In genomic region chr11:14374922-14375630, GRCh38 we compare ENCODE assay signal across 10 cellular contexts. TPM values are rescaled to one million over a fixed set of nuclear protein-coding genes. Genes with fewer than 3 reads are reported as not detected.
DNase-seq lines count a peak whose midpoint lies in the region; ATAC-seq and TF ChIP-seq lines count a peak whose summit lies in the region.
"Had no signal": no experiment of that assay in that cellular context is flagged by ENCODE, and none has a peak within 500 bp of the region (broad histone marks: within the 10 kb centered on the region; RNA-seq: fewer than 3 reads in every experiment).

No MANE protein-coding gene starts in this region.

- intact Hi-C loops in testis (cut with DNase I; ENCODE audit: low total_unique reads), result no loop called here

- H3K4me1 Mint-ChIP-seq in activated T-cell treated with anti-CD3 and anti-CD28 coated beads, Interleukin-2, amount 50 U/mL, for 4 hours (ENCODE audit: low read depth), result peaks cover 10% of the 10 kb centered on the region

- H3K27ac ChIP-seq in epithelial cell of prostate (peak overlapping the region; percentile 37), testis (no peak overlapping the region)

- no peak for TF ChIP-seq POLR2A in testis (IDR thresholded peaks at IDR 0.05)

- no peak for DNase-seq in activated T-cell treated with anti-CD3 and anti-CD28 coated beads, Interleukin-2, amount 50 U/mL, for 4 hours
- DNase-seq in activated T-cell treated with anti-CD3 and anti-CD28 coated beads, Interleukin-2, amount 50 U/mL, for 48 hours, result no peak
- DNase-seq in OCI-M1 (lab: John Stamatoyannopoulos, UW), result peak; percentile 22
- DNase-seq in epithelial cell of prostate (ENCODE audit: low read depth, low spot score), result no peak
- no peak for DNase-seq in stimulated activated naive CD8-positive, alpha-beta T cell treated with anti-CD3 and anti-CD28 coated beads, Interleukin-15, Interleukin-2, amounts not matched to agents 100 U/mL and 50 U/mL, for 24 hours
- no peak for DNase-seq in testis
- no peak for DNase-seq in NCI-H2227 treated with DMSO at 0.1 percent for 48 hours (lab: John Stamatoyannopoulos, UW)
- no peak for DNase-seq in effector CD4-positive, alpha-beta T cell
- DNase-seq: NCI-H774 had no signal

- H3K27me3 ChIP-seq in testis, result no peaks in the 10 kb centered on the region

- H3K27me3 Mint-ChIP-seq in activated T-cell treated with anti-CD3 and anti-CD28 coated beads, Interleukin-2, amount 50 U/mL, for 4 hours (ENCODE audit: low read depth), result peaks cover 3% of the 10 kb centered on the region

- TF ChIP-seq CTCF in testis (IDR thresholded peaks at IDR 0.05), result no peak

- H3K4me1 ChIP-seq in testis, result no peaks in the 10 kb centered on the region

- H3K4me3 ChIP-seq in testis, result no peak overlapping the region

- ATAC-seq in activated T-cell treated with anti-CD3 and anti-CD28 coated beads, Interleukin-2, amount 50 U/mL, for 4 hours, result peak; percentile 58 to 69
- ATAC-seq in stimulated activated naive CD8-positive, alpha-beta T cell treated with anti-CD3 and anti-CD28 coated beads, Interleukin-15, Interleukin-2, amounts not matched to agents 100 U/mL and 50 U/mL, for 24 hours, result peak; percentile 53

- 46 to 68% methylated on average over 2 of the region's 2 CpGs for WGBS in testis, 2 donors

- no peaks in the 10 kb centered on the region for H3K9me3 ChIP-seq in testis

- no peaks in the 10 kb centered on the region for H3K36me3 ChIP-seq in testis (ENCODE audit: low read depth, missing control alignments)

- H3K4me3 Mint-ChIP-seq in activated T-cell treated with anti-CD3 and anti-CD28 coated beads, Interleukin-2, amount 50 U/mL, for 4 hours, result no peak overlapping the region
- H3K4me3 Mint-ChIP-seq: central memory CD8-positive, alpha-beta T cell had no signal

- H3K9me3 Mint-ChIP-seq in activated T-cell treated with anti-CD3 and anti-CD28 coated beads, Interleukin-2, amount 50 U/mL, for 4 hours, result no peaks in the 10 kb centered on the region
- H3K9me3 Mint-ChIP-seq: central memory CD8-positive, alpha-beta T cell had no signal

- H3K36me3 Mint-ChIP-seq in activated T-cell treated with anti-CD3 and anti-CD28 coated beads, Interleukin-2, amount 50 U/mL, for 4 hours (ENCODE audit: insufficient read depth), result no peaks in the 10 kb centered on the region

RNA-seq across cellular contexts. Expression of gene RRAS2, which starts 16.1 kb away (rescaled TPM):
- total RNA-seq in activated T-cell treated with anti-CD3 and anti-CD28 coated beads, Interleukin-2, amount 50 U/mL, for 4 hours, result 10 to 100 TPM; 49.2 to 56.9 (median 53.8) TPM
- total RNA-seq in testis, result 10 to 100 TPM; 57.4 to 62.6 TPM
- 37.3 TPM for polyA plus RNA-seq in testis (ENCODE audit: insufficient read depth, low read depth, low replicate concordance)
